16 cellular contexts compared by ENCODE assay signal in the genomic region with DNA sequence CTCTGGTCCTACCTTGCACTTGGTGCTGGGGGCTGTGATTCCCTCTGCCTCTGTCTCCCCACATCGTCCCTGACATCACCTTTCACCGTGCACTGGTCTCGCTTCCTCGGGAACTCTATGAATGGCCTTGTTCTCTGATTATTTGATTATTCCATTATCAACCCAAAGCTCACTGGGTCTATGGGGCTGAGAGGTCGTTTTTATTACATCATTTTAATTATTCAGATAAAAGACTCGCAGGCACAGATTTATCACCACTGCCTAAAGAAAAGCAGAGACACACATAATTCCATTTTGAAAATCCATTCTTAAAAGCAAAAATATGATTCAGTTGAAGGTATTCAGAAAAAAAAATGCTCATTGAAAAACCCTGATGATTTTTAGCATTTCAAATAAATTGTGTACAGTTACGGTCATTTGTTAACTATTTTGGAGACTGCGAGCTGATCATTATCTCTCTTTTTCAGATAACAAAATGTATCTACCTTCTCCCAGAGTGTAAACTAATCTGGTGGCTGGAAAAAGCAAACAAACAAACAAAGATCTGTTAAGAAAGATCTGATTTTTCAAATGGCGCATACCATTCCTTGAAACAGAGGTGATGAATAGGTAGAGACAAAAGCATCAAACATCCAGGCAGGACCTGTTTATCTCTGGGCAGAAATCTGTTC.
A peak's percentile ranks its signal among the peaks of the same experiment; 100 is the strongest.
DNase-seq lines count a peak whose midpoint lies in the region; ATAC-seq and TF ChIP-seq lines count a peak whose summit lies in the region.
"Had no signal": no experiment of that assay in that cellular context is flagged by ENCODE, and none has a peak within 500 bp of the region (broad histone marks: within the 10 kb centered on the region; RNA-seq: fewer than 3 reads in every experiment).

No MANE protein-coding gene starts in this region.

- peaks cover 66% of the 10 kb centered on the region for H3K4me1 Mint-ChIP-seq in nephron progenitor cell
- no peaks in the 10 kb centered on the region for H3K4me1 Mint-ChIP-seq in natural killer cell treated with Interleukin-12 subunit alpha and Interleukin-12 subunit beta and Interleukin-15 and Interleukin-18, amount 100 ng/mL, for 72 hours (ENCODE audit: low read depth in 2 of 2)

- H3K9me3 Mint-ChIP-seq in nephron progenitor cell = no peaks in the 10 kb centered on the region
- H3K9me3 Mint-ChIP-seq in natural killer cell treated with Interleukin-12 subunit alpha and Interleukin-12 subunit beta and Interleukin-15 and Interleukin-18, amount 100 ng/mL, for 72 hours = no peaks in the 10 kb centered on the region
- H3K9me3 Mint-ChIP-seq: CD4-positive, alpha-beta T cell had no signal

- H3K27ac Mint-ChIP-seq in nephron progenitor cell = no peak overlapping the region
- no peak overlapping the region for H3K27ac Mint-ChIP-seq in natural killer cell treated with Interleukin-12 subunit alpha and Interleukin-12 subunit beta and Interleukin-15 and Interleukin-18, amount 100 ng/mL, for 72 hours
- H3K27ac Mint-ChIP-seq: CD4-positive, alpha-beta T cell; GM23338 had no signal

- no peaks in the 10 kb centered on the region for H3K79me1 ChIP-seq in trophoblast cell (ENCODE audit: low read length)

- no peaks in the 10 kb centered on the region for H3K27me3 ChIP-seq in Karpas-422 (ENCODE audit: low read length)
- H3K27me3 ChIP-seq in trophoblast cell (ENCODE audit: insufficient read depth, low read length) = no peaks in the 10 kb centered on the region
- H3K27me3 ChIP-seq: BE2C had no signal

- no peak overlapping the region for H2AK5ac ChIP-seq in trophoblast cell (ENCODE audit: low read length)

- H3K4me3 ChIP-seq in Karpas-422 (ENCODE audit: low read length) (no peak overlapping the region), trophoblast cell (ENCODE audit: low read depth, low read length) (no peak overlapping the region)
- H3K4me3 ChIP-seq: GM23338 had no signal

- no peak overlapping the region for H4K12ac ChIP-seq in trophoblast cell (ENCODE audit: low read depth, low read length)

- H3K9me2 ChIP-seq in Karpas-422 (replicated peaks; ENCODE audit: insufficient read depth, low read length) = no peaks in the 10 kb centered on the region

- no peak overlapping the region for H2BK120ac ChIP-seq in trophoblast cell (ENCODE audit: insufficient read depth, low read length, poor library complexity)

- H2BK12ac ChIP-seq in trophoblast cell (ENCODE audit: low read length) = no peak overlapping the region

- H3K79me2 ChIP-seq in Karpas-422 (ENCODE audit: low read length) = no peaks in the 10 kb centered on the region
- no peaks in the 10 kb centered on the region for H3K79me2 ChIP-seq in trophoblast cell (ENCODE audit: control insufficient read depth, insufficient read depth, low read length, poor library complexity)

- H3K4me3 Mint-ChIP-seq in nephron progenitor cell = peak overlapping the region; percentile 8
- no peak overlapping the region for H3K4me3 Mint-ChIP-seq in natural killer cell treated with Interleukin-12 subunit alpha and Interleukin-12 subunit beta and Interleukin-15 and Interleukin-18, amount 100 ng/mL, for 72 hours
- H3K4me3 Mint-ChIP-seq: CD4-positive, alpha-beta T cell; GM23338 had no signal

- no peaks in the 10 kb centered on the region for H3K36me3 Mint-ChIP-seq in nephron progenitor cell (ENCODE audit: low read depth)
- H3K36me3 Mint-ChIP-seq in natural killer cell treated with Interleukin-12 subunit alpha and Interleukin-12 subunit beta and Interleukin-15 and Interleukin-18, amount 100 ng/mL, for 72 hours = no peaks in the 10 kb centered on the region

- H3K4me2 ChIP-seq in Karpas-422 (ENCODE audit: low read depth, low read length, poor library complexity, severe bottlenecking) = peak overlapping the region; percentile 35
- H3K4me2 ChIP-seq in trophoblast cell (ENCODE audit: low read length) = no peak overlapping the region
- H3K4me2 ChIP-seq: GM23338 had no signal

- no peaks in the 10 kb centered on the region for H4K20me1 ChIP-seq in Karpas-422 (ENCODE audit: insufficient read depth, low read depth, low read length)

- H3K9me3 ChIP-seq in Karpas-422 (ENCODE audit: low read length) = no peaks in the 10 kb centered on the region
- H3K9me3 ChIP-seq in trophoblast cell (ENCODE audit: insufficient read depth, low read depth, low read length) = peaks cover 4% of the 10 kb centered on the region
- H3K9me3 ChIP-seq: BE2C had no signal

- no peak overlapping the region for H3K14ac ChIP-seq in trophoblast cell (ENCODE audit: low read length)

- H4K8ac ChIP-seq in trophoblast cell (ENCODE audit: low read depth, low read length) = no peak overlapping the region

- no peaks in the 10 kb centered on the region for H3K27me3 Mint-ChIP-seq in nephron progenitor cell (ENCODE audit: low read depth, poor library complexity)
- H3K27me3 Mint-ChIP-seq in natural killer cell treated with Interleukin-12 subunit alpha and Interleukin-12 subunit beta and Interleukin-15 and Interleukin-18, amount 100 ng/mL, for 72 hours = no peaks in the 10 kb centered on the region

- WGBS in trophoblast cell (ENCODE audit: extremely low coverage, insufficient coverage, insufficient read length) = no CpG with 5 or more reads among the region's 9 CpGs

- no peaks in the 10 kb centered on the region; the same call in 1 of the 2 replicates for H3K36me3 ChIP-seq in Karpas-422 (ENCODE audit: insufficient read depth, low read length)
- H3K36me3 ChIP-seq in trophoblast cell (ENCODE audit: control insufficient read depth in 1 of 2, insufficient read depth in 2 of 2, low read length in 2 of 2) = no peaks in the 10 kb centered on the region
- H3K36me3 ChIP-seq: BE2C had no signal

- no peak for TF ChIP-seq CTCF in nephron progenitor cell (IDR thresholded peaks at IDR 0.05)

- DNase-seq in Karpas-422 (no peak), nephron progenitor cell (no peak), trophoblast cell (peak; percentile 33 to 92), COLO668 (lab: John Stamatoyannopoulos, UW; ENCODE audit: unreplicated experiment) (no peak)
- DNase-seq in natural killer cell treated with Interleukin-12 subunit alpha and Interleukin-12 subunit beta and Interleukin-15 and Interleukin-18, amount 100 ng/mL, for 72 hours (ENCODE audit: low spot score) = no peak
- DNase-seq: ACHN; BE2C; CD4-positive, alpha-beta T cell; DMS153; EL; HCEC 1CT had no signal

- H3K9ac ChIP-seq in Karpas-422 (ENCODE audit: low read length) (no peak overlapping the region), trophoblast cell (ENCODE audit: low read length) (no peak overlapping the region)

- H2AFZ ChIP-seq in Karpas-422 (ENCODE audit: low read length) = peak overlapping the region; percentile 24; the same call in 1 of the 2 replicates
- no peak overlapping the region for H2AFZ ChIP-seq in trophoblast cell (ENCODE audit: insufficient read depth, low read length, poor library complexity)
- H2AFZ ChIP-seq: GM23338 had no signal

- H3K18ac ChIP-seq in trophoblast cell (ENCODE audit: low read length) = no peak overlapping the region

- H3K4ac ChIP-seq in trophoblast cell (ENCODE audit: low read depth, low read length) = no peak overlapping the region

- no peak overlapping the region for H2BK5ac ChIP-seq in trophoblast cell (ENCODE audit: low read depth, low read length, poor library complexity)

- H3K4me1 ChIP-seq in Karpas-422 (ENCODE audit: low read length) (peaks cover 42% of the 10 kb centered on the region), trophoblast cell (ENCODE audit: control insufficient read depth in 1 of 2, insufficient read depth in 2 of 2, low read length in 2 of 2) (peaks cover 2 to 13% of the 10 kb centered on the region in 2 experiments)

- ATAC-seq in SK-N-SH treated with all-trans-retinoic acid at 6 μM for 48 hours (no peak), GM21717 (IDR thresholded peaks at IDR 0.05; ENCODE audit: unreplicated experiment) (no peak)
- no peak for ATAC-seq in natural killer cell treated with Interleukin-12 subunit alpha and Interleukin-12 subunit beta and Interleukin-15 and Interleukin-18, amount 100 ng/mL, for 72 hours
- ATAC-seq: GM23338 had no signal

- no peak overlapping the region for H3K23ac ChIP-seq in trophoblast cell (ENCODE audit: low read length)

- H4K91ac ChIP-seq in trophoblast cell (ENCODE audit: low read depth, low read length) = no peak overlapping the region

- H3K27ac ChIP-seq in Karpas-422 (ENCODE audit: low read length) (peak overlapping the region; percentile 69), trophoblast cell (ENCODE audit: low read depth, low read length) (no peak overlapping the region)
- H3K27ac ChIP-seq: C4-2B, HL-60 had no signal

TF ChIP-seq in SK-N-SH treated with all-trans-retinoic acid at 6 μM for 48 hours, 23 proteins besides CTCF, POLR2A, EP300 and RAD21 (continues in another document):
- TF ChIP-seq ZFP30 (CRISPR knock-in tag; IDR thresholded peaks at IDR 0.05) = no peak
- no peak for TF ChIP-seq BACH2 (CRISPR knock-in tag; IDR thresholded peaks at IDR 0.05; ENCODE audit: borderline replicate concordance)
- no peak for TF ChIP-seq CSDC2 (CRISPR knock-in tag; IDR thresholded peaks at IDR 0.05)
- peak; percentile 72 for TF ChIP-seq ISL1 (CRISPR knock-in tag; IDR thresholded peaks at IDR 0.05)
- no peak for TF ChIP-seq ESRRG (CRISPR knock-in tag; IDR thresholded peaks at IDR 0.05)
- TF ChIP-seq OSR1 (CRISPR knock-in tag; IDR thresholded peaks at IDR 0.05) = no peak
- TF ChIP-seq, protein P1, sequence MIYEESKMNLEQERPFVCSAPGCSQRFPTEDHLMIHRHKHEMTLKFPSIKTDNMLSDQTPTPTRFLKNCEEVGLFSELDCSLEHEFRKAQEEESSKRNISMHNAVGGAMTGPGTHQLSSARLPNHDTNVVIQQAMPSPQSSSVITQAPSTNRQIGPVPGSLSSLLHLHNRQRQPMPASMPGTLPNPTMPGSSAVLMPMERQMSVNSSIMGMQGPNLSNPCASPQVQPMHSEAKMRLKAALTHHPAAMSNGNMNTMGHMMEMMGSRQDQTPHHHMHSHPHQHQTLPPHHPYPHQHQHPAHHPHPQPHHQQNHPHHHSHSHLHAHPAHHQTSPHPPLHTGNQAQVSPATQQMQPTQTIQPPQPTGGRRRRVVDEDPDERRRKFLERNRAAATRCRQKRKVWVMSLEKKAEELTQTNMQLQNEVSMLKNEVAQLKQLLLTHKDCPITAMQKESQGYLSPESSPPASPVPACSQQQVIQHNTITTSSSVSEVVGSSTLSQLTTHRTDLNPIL (CRISPR knock-in tag; IDR thresholded peaks at IDR 0.05; ENCODE audit: low read depth) = peak; percentile 78

Comparison
In these comparisons a context has a peak if more than half of its experiments do, and no peak if none do; other contexts are left out.
1. DNase-seq: peak in trophoblast cell (2 of 2); none in Karpas-422 (single experiment), nephron progenitor cell (single experiment), natural killer cell treated with Interleukin-12 subunit alpha and Interleukin-12 subunit beta and Interleukin-15 and Interleukin-18, amount 100 ng/mL, for 72 hours (single experiment) and COLO668 (single experiment).